32 cellular contexts compared by ENCODE assay signal in the genomic region with DNA sequence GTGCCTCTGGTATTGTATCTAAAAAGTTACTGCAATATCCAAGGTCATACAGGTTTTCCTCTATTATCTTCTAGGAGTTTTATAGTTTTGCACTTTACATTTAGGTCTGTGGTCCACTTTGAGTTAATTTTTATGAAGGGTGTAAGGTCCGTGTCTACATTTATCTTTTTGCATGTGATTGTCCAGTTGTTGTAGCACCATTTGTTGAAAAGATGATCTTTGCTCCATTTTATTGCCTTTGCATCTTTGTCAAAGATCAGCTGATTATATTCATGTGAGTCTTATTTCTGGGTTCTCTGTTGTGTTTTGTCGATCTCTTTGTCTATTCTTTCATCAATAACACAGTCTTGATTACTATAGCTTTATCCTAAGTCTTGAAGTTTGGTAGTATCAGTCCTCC. TPM values are rescaled to one million over a fixed set of nuclear protein-coding genes. Genes with fewer than 3 reads are reported as not detected.
DNase-seq lines count a peak whose midpoint lies in the region; ATAC-seq and FAIRE-seq lines count a peak whose summit lies in the region.
"Had no signal": no experiment of that assay in that cellular context is flagged by ENCODE, and none has a peak within 500 bp of the region (broad histone marks: within the 10 kb centered on the region; RNA-seq: fewer than 3 reads in every experiment).

No MANE protein-coding gene starts in this region.

- peak; percentile 61 for ATAC-seq in left colon
- ATAC-seq: A549; CD8-positive, alpha-beta T cell had no signal

- DNase-seq in left colon = no peak
- peak; percentile 66 for DNase-seq in small intestine
- no peak for DNase-seq in HuH-7 (ENCODE audit: low spot score)
- DNase-seq in DMS 273 (lab: John Stamatoyannopoulos, UW; ENCODE audit: unreplicated experiment) = no peak
- DNase-seq: 8988T; ACHN; AML-193; BE2C; C1 segment of cervical spinal cord; Caco-2; Calu3; CD4-positive, alpha-beta memory T cell; CD4-positive, alpha-beta T cell; CD4-positive, CD25-positive, alpha-beta regulatory T cell; CD8-positive, alpha-beta memory T cell; CD8-positive, alpha-beta T cell; COR-L47; DMS 273 treated with DMSO at 0.1 percent for 48 hours; DMS153; DMS53; DMS79; DMS79 treated with DMSO at 0.1 percent for 48 hours; DND-41; EL had no signal

- intact Hi-C loops in left colon (cut with DNase I, micrococcal nuclease) = no loop called here

- H3K36me3 ChIP-seq in small intestine (ENCODE audit: control insufficient read depth in 2 of 2, insufficient read depth in 2 of 2, low read length in 2 of 2) = no peaks in the 10 kb centered on the region
- H3K36me3 ChIP-seq: BLaER1; BLaER1 treated with 17β-estradiol and CSF1 and Interleukin-3, amounts not matched to agents 10 nM and 100 nM had no signal

- H3K27me3 ChIP-seq in small intestine (ENCODE audit: control insufficient read depth in 2 of 2, insufficient read depth in 2 of 2, low read length in 2 of 2) = peaks cover 0 to 5% of the 10 kb centered on the region in 2 donors
- H3K27me3 ChIP-seq: BE2C, BLaER1 had no signal

- no peak overlapping the region for H3K4me3 ChIP-seq in small intestine (ENCODE audit: low read depth in 1 of 2, low read length in 2 of 2)
- H3K4me3 ChIP-seq: A549; BLaER1; BLaER1 treated with 17β-estradiol and CSF1 and Interleukin-3, amounts not matched to agents 10 nM and 100 nM had no signal

- no peaks in the 10 kb centered on the region for H3K9me3 ChIP-seq in small intestine (ENCODE audit: control insufficient read depth, low read depth)
- H3K9me3 ChIP-seq: A549; BE2C; BLaER1; BLaER1 treated with 17β-estradiol and CSF1 and Interleukin-3, amounts not matched to agents 10 nM and 100 nM; Caco-2 had no signal

- no peak for FAIRE-seq in small intestine (lab: Jason Lieb, UNC)
- FAIRE-seq: A204.1, A549, D721Med had no signal

- WGBS in small intestine, 3 donors = 13 to 60% (median 34%) methylated on average over 2 of the region's 2 CpGs

- H3K4me1 ChIP-seq in small intestine (ENCODE audit: control insufficient read depth in 2 of 2, insufficient read depth in 1 of 2, low read depth in 1 of 2, low read length in 1 of 2) = peaks cover 0 to 6% of the 10 kb centered on the region in 2 donors
- H3K4me1 ChIP-seq: A549, Caco-2 had no signal

- no peak overlapping the region for H3K27ac ChIP-seq in small intestine (ENCODE audit: low read depth in 1 of 2, low read length in 1 of 2)
- H3K27ac ChIP-seq: 22Rv1; A549; BLaER1; BLaER1 treated with 17β-estradiol and CSF1 and Interleukin-3, amounts not matched to agents 10 nM and 100 nM; C4-2B had no signal

RNA-seq across cellular contexts. Expression of a gene that starts 6.7 kb away (rescaled TPM):
- total RNA-seq in left colon = 10 to 100 TPM in 1 of 2 donors, 1 to 10 TPM in 1; 1.8 to 11.8 TPM
- polyA plus RNA-seq in small intestine = 10 to 100 TPM in 1 of 3 donors, 1 to 10 TPM in 2; 4.3 to 10.1 (median 6.0) TPM
- total RNA-seq: B cell; CD4-positive, alpha-beta memory T cell; CD4-positive, alpha-beta T cell; CD4-positive, CD25-positive, alpha-beta regulatory T cell; CD8-positive, alpha-beta memory T cell; CD8-positive, alpha-beta T cell had no signal
- polyA plus RNA-seq: CD8-positive, alpha-beta memory T cell had no signal
